In genomic region chr11:126167476-126167875, GRCh38 we compare ENCODE assay signal across 21 cellular contexts.
"Had no signal": no experiment of that assay in that cellular context is flagged by ENCODE, and none has a peak within 500 bp of the region (broad histone marks: within the 10 kb centered on the region; RNA-seq: fewer than 3 reads in every experiment).

No MANE protein-coding gene starts in this region.

- H3K4me1 Mint-ChIP-seq: activated CD4-positive, alpha-beta T cell treated with anti-CD3 and anti-CD28 coated beads for 36 hours; central memory CD8-positive, alpha-beta T cell had no signal

- H3K27ac Mint-ChIP-seq: activated CD4-positive, alpha-beta memory T cell treated with anti-CD3 and anti-CD28 coated beads for 36 hours; activated CD4-positive, alpha-beta T cell treated with anti-CD3 and anti-CD28 coated beads for 36 hours; activated naive CD4-positive, alpha-beta T cell treated with anti-CD3 and anti-CD28 coated beads, Interleukin-2, amount 50 U/mL, for 72 hours; activated T-helper 1 cell treated with anti-CD3 and anti-CD28 coated beads, Interleukin-12 subunit alpha, Interleukin-12 subunit beta, Interleukin-2, Interleukin-4 antibody, amounts not matched to agents 30 ng/mL and 10 ng/mL and 1 ng/mL, durations not matched to agents 14 hours and 24 hours and 36 hours; WTC11 had no signal

- H3K79me2 ChIP-seq: hepatocyte had no signal

- H3K27me3 Mint-ChIP-seq: activated CD4-positive, alpha-beta T cell treated with anti-CD3 and anti-CD28 coated beads for 36 hours had no signal

- H3K36me3 ChIP-seq: adrenal gland, lower lobe of right lung, prostate gland, thyroid gland had no signal

- H3K4me2 ChIP-seq: hepatocyte had no signal

- H2AFZ ChIP-seq: hepatocyte had no signal

- H3K9me3 Mint-ChIP-seq: activated CD4-positive, alpha-beta memory T cell treated with anti-CD3 and anti-CD28 coated beads for 36 hours; activated naive CD4-positive, alpha-beta T cell treated with anti-CD3 and anti-CD28 coated beads, Interleukin-2, amount 50 U/mL, for 72 hours; activated T-helper 1 cell treated with anti-CD3 and anti-CD28 coated beads, Interleukin-12 subunit alpha, Interleukin-12 subunit beta, Interleukin-2, Interleukin-4 antibody, amounts not matched to agents 30 ng/mL and 10 ng/mL and 1 ng/mL, durations not matched to agents 14 hours and 24 hours and 36 hours; central memory CD8-positive, alpha-beta T cell; neural crest cell; WTC11 had no signal

- H3K27ac ChIP-seq: adrenal gland, body of pancreas, hepatocyte, lower lobe of right lung, prostate gland, thyroid gland had no signal

- H3K4me3 Mint-ChIP-seq: activated CD4-positive, alpha-beta memory T cell treated with anti-CD3 and anti-CD28 coated beads for 36 hours; activated CD4-positive, alpha-beta T cell treated with anti-CD3 and anti-CD28 coated beads for 36 hours; activated T-helper 1 cell treated with anti-CD3 and anti-CD28 coated beads, Interleukin-12 subunit alpha, Interleukin-12 subunit beta, Interleukin-2, Interleukin-4 antibody, amounts not matched to agents 30 ng/mL and 10 ng/mL and 1 ng/mL, durations not matched to agents 14 hours and 24 hours and 36 hours; central memory CD8-positive, alpha-beta T cell; neural crest cell; WTC11 had no signal

- H3K36me3 Mint-ChIP-seq: activated CD4-positive, alpha-beta memory T cell treated with anti-CD3 and anti-CD28 coated beads for 36 hours; activated naive CD4-positive, alpha-beta T cell treated with anti-CD3 and anti-CD28 coated beads, Interleukin-2, amount 50 U/mL, for 72 hours; WTC11 had no signal

- H3K4me3 ChIP-seq: adrenal gland, body of pancreas, hepatocyte, lower lobe of right lung, prostate gland, thyroid gland had no signal

- DNase-seq: activated CD4-positive, alpha-beta memory T cell treated with anti-CD3 and anti-CD28 coated beads for 36 hours; activated CD4-positive, alpha-beta T cell treated with anti-CD3 and anti-CD28 coated beads for 36 hours; activated gamma-delta T cell treated with Interleukin-2 at 50 U/mL for 16 hours; activated T-cell treated with anti-CD3 and anti-CD28 coated beads for 4 hours; adrenal gland; body of pancreas; cortex of kidney; foreskin fibroblast; left colon; lower lobe of right lung; right cardiac atrium; stimulated activated CD4-positive, alpha-beta T cell treated with anti-CD3 and anti-CD28 coated beads, Interleukin-2, amount 100 ng/mL, for 24 hours; stimulated activated naive CD4-positive, alpha-beta T cell treated with Interleukin-2 at 50 U/mL for 16 hours; thyroid gland had no signal

- H3K4me1 ChIP-seq: adrenal gland, body of pancreas, lower lobe of right lung, prostate gland had no signal

- H3K27me3 ChIP-seq: adrenal gland, body of pancreas, hepatocyte, thyroid gland had no signal

- H3K9me3 ChIP-seq: adrenal gland, body of pancreas, lower lobe of right lung, prostate gland, thyroid gland had no signal
